ENCODE assay signal across 33 cellular contexts in the genomic region with DNA sequence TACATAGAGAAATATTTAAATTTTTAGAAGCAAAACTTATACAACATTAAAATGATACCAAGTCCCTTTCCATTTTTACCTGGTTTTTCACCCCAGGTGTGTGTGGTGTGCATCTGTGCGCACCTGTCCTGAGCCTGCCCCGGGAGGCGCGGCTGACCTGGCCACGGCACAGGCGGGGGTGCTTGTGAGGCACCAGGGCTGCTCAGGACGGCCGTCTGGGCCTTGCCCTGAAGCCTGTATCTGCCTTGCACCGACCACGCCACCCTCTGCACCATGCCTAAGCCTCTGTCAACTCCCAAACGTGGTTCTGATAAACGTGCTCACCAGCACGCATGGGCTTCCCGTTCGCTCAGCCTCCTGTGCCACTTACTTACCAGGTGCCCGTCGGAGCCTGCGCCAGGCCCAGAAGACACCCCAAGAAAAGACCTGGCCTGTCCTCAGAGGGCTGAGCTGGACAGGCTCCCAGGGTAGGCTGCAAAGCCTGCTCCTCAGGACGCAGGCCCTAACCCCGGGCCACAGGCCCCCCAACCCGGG. TPM values are rescaled to one million over a fixed set of nuclear protein-coding genes. Genes with fewer than 3 reads are reported as not detected.
DNase-seq lines count a peak whose midpoint lies in the region; TF ChIP-seq lines count a peak whose summit lies in the region.
"Had no signal": no experiment of that assay in that cellular context is flagged by ENCODE, and none has a peak within 500 bp of the region (broad histone marks: within the 10 kb centered on the region; RNA-seq: fewer than 3 reads in every experiment).

No MANE protein-coding gene starts in this region.

- TF ChIP-seq CTCF in HEK293 (tag by site-specific recombination; IDR thresholded peaks at IDR 0.05), result no peak
- TF ChIP-seq CTCF in neural crest cell (conservative IDR thresholded peaks at IDR 0.05), result no peak

- no peak overlapping the region for H3K4me3 Mint-ChIP-seq in activated T-helper 2 cell treated with anti-CD3 and anti-CD28 coated beads, Interferon-gamma antibody, Interleukin-2, Interleukin-4, amounts not matched to agents 10 μg/mL and 5 μg/mL and 100 μg/mL, durations not matched to agents 14 hours and 24 hours and 36 hours (ENCODE audit: low read depth)
- peak overlapping the region; percentile 44 for H3K4me3 Mint-ChIP-seq in neural crest cell
- H3K4me3 Mint-ChIP-seq: activated naive CD4-positive, alpha-beta T cell treated with anti-CD3 and anti-CD28 coated beads for 36 hours; central memory CD8-positive, alpha-beta T cell; effector memory CD8-positive, alpha-beta T cell; naive B cell; T-helper 1 cell treated with Interleukin-12 subunit alpha and Interleukin-12 subunit beta and Interleukin-4 antibody, amounts not matched to agents 30 μg/mL and 1 μg/mL, for 36 hours had no signal

- no peak overlapping the region for H3K4me3 ChIP-seq in HEK293 (ENCODE audit: low read depth, low read length)
- H3K4me3 ChIP-seq: body of pancreas, SK-N-MC, transverse colon had no signal

- H3K9me3 ChIP-seq in HEK293 (ENCODE audit: control insufficient read depth, insufficient read depth, low read depth, low read length), result no peaks in the 10 kb centered on the region
- H3K9me3 ChIP-seq: body of pancreas, transverse colon had no signal

- CTCF ChIA-PET in HEK293 (lab: Yijun Ruan, JAX), result no interaction called here

- H3K36me3 Mint-ChIP-seq in activated T-helper 2 cell treated with anti-CD3 and anti-CD28 coated beads, Interferon-gamma antibody, Interleukin-2, Interleukin-4, amounts not matched to agents 10 μg/mL and 5 μg/mL and 100 μg/mL, durations not matched to agents 14 hours and 24 hours and 36 hours (ENCODE audit: low read depth), result peaks cover 12% of the 10 kb centered on the region
- peaks cover 2% of the 10 kb centered on the region for H3K36me3 Mint-ChIP-seq in neural crest cell (ENCODE audit: low read depth)
- H3K36me3 Mint-ChIP-seq: naive B cell had no signal

- H3K27ac Mint-ChIP-seq in activated T-helper 2 cell treated with anti-CD3 and anti-CD28 coated beads, Interferon-gamma antibody, Interleukin-2, Interleukin-4, amounts not matched to agents 10 μg/mL and 5 μg/mL and 100 μg/mL, durations not matched to agents 14 hours and 24 hours and 36 hours, result peak overlapping the region; percentile 26
- H3K27ac Mint-ChIP-seq in neural crest cell (ENCODE audit: unreplicated experiment), result no peak overlapping the region
- H3K27ac Mint-ChIP-seq: activated naive CD4-positive, alpha-beta T cell treated with anti-CD3 and anti-CD28 coated beads for 36 hours; T-helper 1 cell treated with Interleukin-12 subunit alpha and Interleukin-12 subunit beta and Interleukin-4 antibody, amounts not matched to agents 30 μg/mL and 1 μg/mL, for 36 hours had no signal

- no peaks in the 10 kb centered on the region for H3K9me3 Mint-ChIP-seq in activated T-helper 2 cell treated with anti-CD3 and anti-CD28 coated beads, Interferon-gamma antibody, Interleukin-2, Interleukin-4, amounts not matched to agents 10 μg/mL and 5 μg/mL and 100 μg/mL, durations not matched to agents 14 hours and 24 hours and 36 hours
- no peaks in the 10 kb centered on the region for H3K9me3 Mint-ChIP-seq in neural crest cell
- H3K9me3 Mint-ChIP-seq: activated naive CD4-positive, alpha-beta T cell treated with anti-CD3 and anti-CD28 coated beads for 36 hours; central memory CD8-positive, alpha-beta T cell; effector memory CD8-positive, alpha-beta T cell; naive B cell; T-helper 1 cell treated with Interleukin-12 subunit alpha and Interleukin-12 subunit beta and Interleukin-4 antibody, amounts not matched to agents 30 μg/mL and 1 μg/mL, for 36 hours had no signal

- peak; percentile 52 for DNase-seq in DMS 273 (lab: John Stamatoyannopoulos, UW; ENCODE audit: unreplicated experiment)
- no peak for DNase-seq in DMS 273 treated with DMSO at 0.1 percent for 48 hours (lab: John Stamatoyannopoulos, UW)
- DNase-seq in activated T-helper 2 cell treated with anti-CD3 and anti-CD28 coated beads, Interferon-gamma antibody, Interleukin-2, Interleukin-4, amounts not matched to agents 10 μg/mL and 5 μg/mL and 100 μg/mL, durations not matched to agents 14 hours and 24 hours and 36 hours (ENCODE audit: low spot score), result no peak
- DNase-seq in neural crest cell (ENCODE audit: low read depth, low spot score), result no peak
- no peak for DNase-seq in globus pallidus (ENCODE audit: low spot score)
- no peak for DNase-seq in stimulated activated CD4-positive, alpha-beta T cell treated with anti-CD3 and anti-CD28 coated beads, Interleukin-4, amount 100 ng/mL, for 4 hours
- no peak for DNase-seq in GDM1 (lab: John Stamatoyannopoulos, UW)
- DNase-seq: activated CD4-positive, alpha-beta T cell treated with anti-CD3 and anti-CD28 coated beads, Interleukin-2, amount 50 U/mL, for 48 hours; activated CD4-positive, CD25-positive, alpha-beta regulatory T cell treated with anti-CD3 and anti-CD28 coated beads, Interleukin-2, amount 50 U/mL, for 72 hours; activated naive CD4-positive, alpha-beta T cell treated with anti-CD3 and anti-CD28 coated beads for 36 hours; activated T-cell treated with anti-CD3 and anti-CD28 coated beads, Interleukin-2, amount 50 U/mL, for 48 hours; body of pancreas; effector memory CD8-positive, alpha-beta T cell; Karpas-422; left ventricle myocardium superior; naive B cell; NCI-H1417; NCI-H2029; NCI-H226; occipital lobe; RPMI8226; stimulated activated CD4-positive, alpha-beta T cell treated with anti-CD3 and anti-CD28 coated beads, Interleukin-4, amount 100 ng/mL, for 1 hour; transverse colon had no signal

- intact Hi-C loops in activated T-helper 2 cell treated with anti-CD3 and anti-CD28 coated beads, Interferon-gamma antibody, Interleukin-2, Interleukin-4, amounts not matched to agents 10 μg/mL and 5 μg/mL and 100 μg/mL, durations not matched to agents 14 hours and 24 hours and 36 hours (cut with micrococcal nuclease), result no loop called here

- peaks cover 0 to 36% of the 10 kb centered on the region in 2 experiments; a peak in 1 of 3 replicates for H3K36me3 ChIP-seq in HEK293 (ENCODE audit: control insufficient read depth in 2 of 2, insufficient read depth in 1 of 2, low read length in 2 of 2)

- H3K27me3 Mint-ChIP-seq in activated T-helper 2 cell treated with anti-CD3 and anti-CD28 coated beads, Interferon-gamma antibody, Interleukin-2, Interleukin-4, amounts not matched to agents 10 μg/mL and 5 μg/mL and 100 μg/mL, durations not matched to agents 14 hours and 24 hours and 36 hours (ENCODE audit: low read depth), result no peaks in the 10 kb centered on the region
- no peaks in the 10 kb centered on the region for H3K27me3 Mint-ChIP-seq in neural crest cell (ENCODE audit: low read depth)
- H3K27me3 Mint-ChIP-seq: central memory CD8-positive, alpha-beta T cell; effector memory CD8-positive, alpha-beta T cell; naive B cell had no signal

- H3K4me1 ChIP-seq in HEK293 (ENCODE audit: control insufficient read depth, insufficient read depth, low read length), result no peaks in the 10 kb centered on the region
- H3K4me1 ChIP-seq: body of pancreas had no signal

- POLR2A ChIA-PET in HEK293 (lab: Yijun Ruan, JAX), result interaction anchor here (0.6 to 1.2 kb wide), 2 partner anchors 40 to 1228 kb away, joined by 5 to 7 read pairs; no protein-coding TSS in a partner anchor

- no peaks in the 10 kb centered on the region for H3K4me1 Mint-ChIP-seq in activated T-helper 2 cell treated with anti-CD3 and anti-CD28 coated beads, Interferon-gamma antibody, Interleukin-2, Interleukin-4, amounts not matched to agents 10 μg/mL and 5 μg/mL and 100 μg/mL, durations not matched to agents 14 hours and 24 hours and 36 hours (ENCODE audit: low read depth)
- H3K4me1 Mint-ChIP-seq in neural crest cell, result no peaks in the 10 kb centered on the region

- H3K27ac ChIP-seq in HEK293 (ENCODE audit: extremely low read depth, low read depth, low read length), result no peak overlapping the region
- H3K27ac ChIP-seq: 22Rv1, body of pancreas, C4-2B, HL-60, SK-N-MC, transverse colon had no signal

TF ChIP-seq in HEK293, 187 proteins besides CTCF, POLR2A, EP300 and RAD21:
- TF ChIP-seq ZNF600 (tag by site-specific recombination; IDR thresholded peaks at IDR 0.05) (peak; percentile 69), FEZF1 (tag by site-specific recombination; IDR thresholded peaks at IDR 0.05) (no peak)

RNA-seq across cellular contexts. Expression of a gene that starts 20.9 kb away (rescaled TPM):
- 49.1 and 52.2 TPM in 2 replicates for total RNA-seq in activated T-helper 2 cell treated with anti-CD3 and anti-CD28 coated beads, Interferon-gamma antibody, Interleukin-2, Interleukin-4, amounts not matched to agents 10 μg/mL and 5 μg/mL and 100 μg/mL, durations not matched to agents 14 hours and 24 hours and 36 hours
- total RNA-seq in neural crest cell, result 62.5 and 65.5 TPM in 2 replicates

RNA-seq across cellular contexts. Expression of a gene that starts 24.5 kb away (rescaled TPM):
- not detected in 2 replicates for total RNA-seq in activated T-helper 2 cell treated with anti-CD3 and anti-CD28 coated beads, Interferon-gamma antibody, Interleukin-2, Interleukin-4, amounts not matched to agents 10 μg/mL and 5 μg/mL and 100 μg/mL, durations not matched to agents 14 hours and 24 hours and 36 hours
- 90.9 and 92.2 TPM in 2 replicates for total RNA-seq in neural crest cell
- total RNA-seq: activated naive CD4-positive, alpha-beta T cell treated with anti-CD3 and anti-CD28 coated beads for 36 hours; body of pancreas; epithelial cell of proximal tubule; H4; pulmonary artery endothelial cell had no signal

RNA-seq across cellular contexts. Expression of a gene that starts 29.4 kb away (rescaled TPM):
- 2.6 and 2.8 TPM in 2 replicates for total RNA-seq in activated T-helper 2 cell treated with anti-CD3 and anti-CD28 coated beads, Interferon-gamma antibody, Interleukin-2, Interleukin-4, amounts not matched to agents 10 μg/mL and 5 μg/mL and 100 μg/mL, durations not matched to agents 14 hours and 24 hours and 36 hours
- total RNA-seq in neural crest cell, result 0.37 and 0.59 TPM in 2 replicates

RNA-seq across cellular contexts. Expression of a gene that starts 50.6 kb away (rescaled TPM):
- total RNA-seq in activated T-helper 2 cell treated with anti-CD3 and anti-CD28 coated beads, Interferon-gamma antibody, Interleukin-2, Interleukin-4, amounts not matched to agents 10 μg/mL and 5 μg/mL and 100 μg/mL, durations not matched to agents 14 hours and 24 hours and 36 hours, result 191 and 199 TPM in 2 replicates
- total RNA-seq in neural crest cell, result 0.61 TPM in 2 replicates

Comparison
In these comparisons a context has a peak if more than half of its experiments do, and no peak if none do; other contexts are left out.
1. RNA of a gene that starts 24.5 kb away (total RNA-seq): 90.9 to 92.2 TPM in neural crest cell; not detected in activated T-helper 2 cell treated with anti-CD3 and anti-CD28 coated beads, Interferon-gamma antibody, Interleukin-2, Interleukin-4, amounts not matched to agents 10 μg/mL and 5 μg/mL and 100 μg/mL, durations not matched to agents 14 hours and 24 hours and 36 hours; every median in the first group is over 10 times any median in the second.